ENCODE assay signal across 9 cellular contexts in genomic region chr4:175671491-175671934, GRCh38.
A peak's percentile ranks its signal among the peaks of the same experiment; 100 is the strongest.
DNase-seq lines count a peak whose midpoint lies in the region; ATAC-seq and TF ChIP-seq lines count a peak whose summit lies in the region.
"Had no signal": no experiment of that assay in that cellular context is flagged by ENCODE, and none has a peak within 500 bp of the region (broad histone marks: within the 10 kb centered on the region; RNA-seq: fewer than 3 reads in every experiment).

No MANE protein-coding gene starts in this region.

- DNase-seq in HEK293T (ENCODE audit: extremely low spot score) (peak; percentile 30), adipocyte (ENCODE audit: low read depth) (no peak), iris pigment epithelial cell (ENCODE audit: low read depth) (peak; percentile 3), SIG-M5 treated with dmso at 0.1 percent for 504 hours (lab: John Stamatoyannopoulos, UW; ENCODE audit: unreplicated experiment) (no peak)
- DNase-seq in stimulated activated CD4-positive, alpha-beta T cell treated with anti-CD3 and anti-CD28 coated beads, Interleukin-2, amount 100 ng/mL, for 24 hours, result no peak
- DNase-seq: MV-4-11; stimulated activated naive CD8-positive, alpha-beta T cell treated with anti-CD3 and anti-CD28 coated beads, Interleukin-15, Interleukin-2, amounts not matched to agents 100 U/mL and 50 U/mL, for 24 hours had no signal

- H3K9me3 ChIP-seq in adipocyte (ENCODE audit: control insufficient read depth, low read length), result no peaks in the 10 kb centered on the region
- no peaks in the 10 kb centered on the region for H3K9me3 ChIP-seq in subcutaneous abdominal adipose tissue (ENCODE audit: control insufficient read depth in 5 of 5, low read length in 5 of 5)

- H3K4me1 ChIP-seq in adipocyte (ENCODE audit: control insufficient read depth, insufficient read depth, low read length) (no peaks in the 10 kb centered on the region), subcutaneous abdominal adipose tissue (ENCODE audit: control insufficient read depth in 5 of 5, insufficient read depth in 5 of 5, low read length in 5 of 5) (peaks cover 0 to 9% (median 5%) of the 10 kb centered on the region in 5 donors)

- POLR2A ChIA-PET in HEK293T (lab: Yijun Ruan, JAX), result no interaction called here

- CTCF ChIA-PET in HEK293T (lab: Yijun Ruan, JAX), result interaction anchor here (0.6 kb wide), 2 partner anchors 100 to 559 kb away, joined by 3 read pairs; no protein-coding TSS in a partner anchor

- H3K27me3 ChIP-seq in adipocyte (replicated peaks; ENCODE audit: control insufficient read depth, insufficient read depth, low read length), result no peaks in the 10 kb centered on the region
- no peaks in the 10 kb centered on the region for H3K27me3 ChIP-seq in subcutaneous abdominal adipose tissue (ENCODE audit: control insufficient read depth in 5 of 5, insufficient read depth in 4 of 5, low read length in 5 of 5)

- no peak overlapping the region for H3K27ac ChIP-seq in subcutaneous abdominal adipose tissue (ENCODE audit: low read depth, low read length)

- H3K4me3 ChIP-seq in adipocyte (ENCODE audit: low read length) (peak overlapping the region; percentile 68), subcutaneous abdominal adipose tissue (ENCODE audit: low read depth in 1 of 5, low read length in 5 of 5) (peak overlapping the region in 4 of 5 donors; percentile 18 to 61 (median 53))

- H3K9ac ChIP-seq in adipocyte (ENCODE audit: low read length) (no peak overlapping the region), subcutaneous abdominal adipose tissue (ENCODE audit: low read length in 5 of 5) (no peak overlapping the region)

- ATAC-seq in GM18870 (IDR thresholded peaks at IDR 0.05; ENCODE audit: unreplicated experiment), result no peak
- ATAC-seq: stimulated activated naive CD8-positive, alpha-beta T cell treated with anti-CD3 and anti-CD28 coated beads, Interleukin-15, Interleukin-2, amounts not matched to agents 100 U/mL and 50 U/mL, for 24 hours had no signal

- H3K36me3 ChIP-seq in adipocyte (ENCODE audit: control insufficient read depth, insufficient read depth, low read length, severe bottlenecking), result no peaks in the 10 kb centered on the region
- H3K36me3 ChIP-seq in subcutaneous abdominal adipose tissue (ENCODE audit: control insufficient read depth in 5 of 5, insufficient read depth in 5 of 5, low read length in 5 of 5), result no peaks in the 10 kb centered on the region

TF ChIP-seq in HEK293T, 16 proteins besides CTCF, POLR2A, EP300 and RAD21:
- no peak for TF ChIP-seq BHLHE40 (IDR thresholded peaks at IDR 0.05; ENCODE audit: borderline replicate concordance)
- TF ChIP-seq ZNF384 (IDR thresholded peaks at IDR 0.05), result peak; percentile 80
- no peak for TF ChIP-seq FOXK2 (IDR thresholded peaks at IDR 0.05)
- no peak for TF ChIP-seq FOXA1 (IDR thresholded peaks at IDR 0.05)
- no peak for TF ChIP-seq PKNOX1 (IDR thresholded peaks at IDR 0.05)

Comparison
In these comparisons a context has a peak if more than half of its experiments do, and no peak if none do; other contexts are left out.
1. DNase-seq: peak in HEK293T (single experiment) and iris pigment epithelial cell (single experiment); none in adipocyte (single experiment), stimulated activated CD4-positive, alpha-beta T cell treated with anti-CD3 and anti-CD28 coated beads, Interleukin-2, amount 100 ng/mL, for 24 hours (0 of 2) and SIG-M5 treated with dmso at 0.1 percent for 504 hours (single experiment).